ENCODE assay signal across 8 cellular contexts in the genomic region with DNA sequence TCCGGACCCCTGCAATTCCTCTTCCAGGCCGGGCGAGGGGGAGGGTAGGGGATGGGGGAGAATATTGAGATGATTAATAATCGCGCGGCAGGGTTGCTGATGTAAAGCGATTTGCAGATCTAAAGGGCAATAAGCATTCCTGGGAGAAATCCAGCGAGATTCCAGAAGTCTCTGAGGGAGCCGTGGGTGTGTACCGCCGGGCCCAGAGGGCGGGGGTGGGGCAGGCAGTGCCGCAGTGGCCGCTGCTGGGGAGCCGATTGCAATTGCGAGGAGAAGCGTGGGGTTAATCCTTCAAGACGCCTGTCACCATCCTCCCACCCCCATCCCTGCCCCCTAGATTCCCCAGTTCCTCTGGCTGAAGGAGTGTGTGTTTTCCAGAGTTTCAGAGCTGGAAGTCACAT. TPM values are rescaled to one million over a fixed set of nuclear protein-coding genes. Genes with fewer than 3 reads are reported as not detected.
A peak's percentile ranks its signal among the peaks of the same experiment; 100 is the strongest.
DNase-seq lines count a peak whose midpoint lies in the region; ATAC-seq, FAIRE-seq and TF ChIP-seq lines count a peak whose summit lies in the region.

No MANE protein-coding gene starts in this region.

- H3K27me3 ChIP-seq in DOHH2 (ENCODE audit: control insufficient read depth, low read length) = peaks cover 25% of the 10 kb centered on the region
- H3K27me3 ChIP-seq in astrocyte (ENCODE audit: insufficient read depth, low read length) = peaks cover 4% of the 10 kb centered on the region

- DNase-seq in M059J (ENCODE audit: low read depth) = peak; percentile 77
- peak; percentile 78 for DNase-seq in astrocyte (ENCODE audit: low read depth)
- peak in 28 of 51 donors; percentile 14 to 69 (median 36) for DNase-seq in hypothalamus (lab: John Stamatoyannopoulos, UW)
- DNase-seq in progenitor cell of endocrine pancreas (ENCODE audit: low spot score, unreplicated experiment) = peak; percentile 25
- DNase-seq in NK-92 (lab: John Stamatoyannopoulos, UW; ENCODE audit: unreplicated experiment) = no peak

- H3K27me3 Mint-ChIP-seq in astrocyte (ENCODE audit: low read depth, unreplicated experiment) (peaks cover 2% of the 10 kb centered on the region), progenitor cell of endocrine pancreas (no peaks in the 10 kb centered on the region)

- H3K9me3 Mint-ChIP-seq in astrocyte (ENCODE audit: unreplicated experiment) = no peaks in the 10 kb centered on the region
- H3K9me3 Mint-ChIP-seq in progenitor cell of endocrine pancreas (ENCODE audit: low read depth) = no peaks in the 10 kb centered on the region

- H3K9ac ChIP-seq in astrocyte (ENCODE audit: low read length) = peak overlapping the region; percentile 98

- H3K4me1 Mint-ChIP-seq in astrocyte (ENCODE audit: low read depth, unreplicated experiment) (peaks cover 9% of the 10 kb centered on the region), progenitor cell of endocrine pancreas (ENCODE audit: low read depth) (peaks cover 15% of the 10 kb centered on the region)

- H3K9me3 ChIP-seq in DOHH2 (ENCODE audit: control insufficient read depth, insufficient read depth, low read length) (no peaks in the 10 kb centered on the region), astrocyte (ENCODE audit: insufficient read depth, low read depth, low read length) (no peaks in the 10 kb centered on the region)

- no peaks in the 10 kb centered on the region for H3K79me2 ChIP-seq in DOHH2 (ENCODE audit: control insufficient read depth, low read length)
- no peaks in the 10 kb centered on the region for H3K79me2 ChIP-seq in astrocyte (ENCODE audit: insufficient read depth, low read length)

- peak overlapping the region; percentile 99 for H3K27ac Mint-ChIP-seq in astrocyte (ENCODE audit: unreplicated experiment)
- peak overlapping the region; percentile 96 for H3K27ac Mint-ChIP-seq in progenitor cell of endocrine pancreas

- H3K27ac ChIP-seq in DOHH2 (ENCODE audit: low read depth, low read length) (no peak overlapping the region), astrocyte (ENCODE audit: low read depth, low read length) (peak overlapping the region; percentile 97)

- peak overlapping the region; percentile 87 for H3K4me3 Mint-ChIP-seq in astrocyte (ENCODE audit: unreplicated experiment)
- peak overlapping the region; percentile 82 for H3K4me3 Mint-ChIP-seq in progenitor cell of endocrine pancreas (ENCODE audit: low read depth)

- no peak for FAIRE-seq in astrocyte (lab: Jason Lieb, UNC)

- no peaks in the 10 kb centered on the region for H3K36me3 Mint-ChIP-seq in astrocyte (ENCODE audit: low read depth, unreplicated experiment)
- H3K36me3 Mint-ChIP-seq in progenitor cell of endocrine pancreas (ENCODE audit: insufficient read depth) = no peaks in the 10 kb centered on the region

- peak overlapping the region; percentile 85 for H3K4me2 ChIP-seq in DOHH2 (ENCODE audit: low read length)
- peak overlapping the region; percentile 100 for H3K4me2 ChIP-seq in astrocyte (ENCODE audit: low read length)

- H3K36me3 ChIP-seq in DOHH2 (ENCODE audit: control insufficient read depth, low read length) = no peaks in the 10 kb centered on the region
- no peaks in the 10 kb centered on the region for H3K36me3 ChIP-seq in astrocyte (ENCODE audit: insufficient read depth, low read length)

- H4K20me1 ChIP-seq in DOHH2 (ENCODE audit: control insufficient read depth, insufficient read depth, low read depth, low read length) = no peaks in the 10 kb centered on the region
- no peaks in the 10 kb centered on the region for H4K20me1 ChIP-seq in astrocyte (ENCODE audit: insufficient read depth, low read length)

- no peak for TF ChIP-seq CTCF in DOHH2 (IDR thresholded peaks at IDR 0.05; ENCODE audit: low read depth, low read length, poor library complexity, severe bottlenecking)
- no peak for TF ChIP-seq CTCF in astrocyte (IDR thresholded peaks at IDR 0.05; ENCODE audit: insufficient read depth, low read depth, low read length)
- TF ChIP-seq CTCF in progenitor cell of endocrine pancreas (IDR thresholded peaks at IDR 0.05; ENCODE audit: unreplicated experiment) = no peak

- no peak for ATAC-seq in GM21381 (IDR thresholded peaks at IDR 0.05; ENCODE audit: unreplicated experiment)
- ATAC-seq in HG02588 (IDR thresholded peaks at IDR 0.05; ENCODE audit: unreplicated experiment) = no peak

- H2AFZ ChIP-seq in astrocyte (ENCODE audit: low read depth, low read length) = peak overlapping the region; percentile 85

- H3K4me1 ChIP-seq in DOHH2 (ENCODE audit: control insufficient read depth, low read length) (peaks cover 22% of the 10 kb centered on the region), astrocyte (ENCODE audit: insufficient read depth, low read length) (peaks cover 16% of the 10 kb centered on the region)

- H3F3A ChIP-seq in DOHH2 (ENCODE audit: control insufficient read depth, insufficient read depth) = no peaks in the 10 kb centered on the region

- no peaks in the 10 kb centered on the region for H3K9me2 ChIP-seq in DOHH2 (replicated peaks; ENCODE audit: control insufficient read depth, low read length)

- H3K4me3 ChIP-seq in DOHH2 (ENCODE audit: low read length) (peak overlapping the region; percentile 73), astrocyte (ENCODE audit: insufficient read depth, low read depth, low read length) (peak overlapping the region; percentile 91)

RNA-seq across cellular contexts. Expression of a gene that starts 16.4 kb away (rescaled TPM):
- total RNA-seq in M059J (2014; rRNA removed; shearing (Covaris generic)) = 24.0 and 31.6 TPM in 2 replicates
- total RNA-seq in astrocyte = 33.9 and 57.7 TPM in 2 replicates
- total RNA-seq in progenitor cell of endocrine pancreas = 73.7 and 88.8 TPM in 2 replicates
